In genomic region chr21:46108827-46109226, GRCh38 we compare ENCODE assay signal across 15 cellular contexts. TPM values are rescaled to one million over a fixed set of nuclear protein-coding genes. Genes with fewer than 3 reads are reported as not detected.
"Had no signal": no experiment of that assay in that cellular context is flagged by ENCODE, and none has a peak within 500 bp of the region (broad histone marks: within the 10 kb centered on the region; RNA-seq: fewer than 3 reads in every experiment).

No MANE protein-coding gene starts in this region.

- H3K4me3 ChIP-seq: cardiac muscle cell, psoas muscle, SK-N-MC had no signal

- ATAC-seq: activated naive CD8-positive, alpha-beta T cell treated with anti-CD3 and anti-CD28 coated beads, Interleukin-2, amount 50 U/mL, for 24 hours; psoas muscle; stimulated activated naive CD8-positive, alpha-beta T cell treated with anti-CD3 and anti-CD28 coated beads, Interleukin-15, amount 100 ng/mL, for 72 hours; WTC11 had no signal

- DNase-seq: activated CD4-positive, alpha-beta T cell treated with anti-CD3 and anti-CD28 coated beads, Interleukin-2, amount 10 ng/mL, durations not matched to agents 7 days and 5 days; activated naive CD8-positive, alpha-beta T cell treated with anti-CD3 and anti-CD28 coated beads, Interleukin-2, amount 50 U/mL, for 24 hours; cortex of kidney; effector CD8-positive, alpha-beta T cell; hippocampal formation; mesendoderm; stimulated activated CD4-positive, alpha-beta T cell treated with anti-CD3 and anti-CD28 coated beads, Interleukin-4, amount 100 ng/mL, for 24 hours had no signal

- H3K4me1 ChIP-seq: psoas muscle had no signal

- H3K36me3 ChIP-seq: neutrophil had no signal

- H3K27ac ChIP-seq: cardiac muscle cell, neutrophil, psoas muscle, SK-N-MC had no signal

- H3K27me3 ChIP-seq: cardiac muscle cell had no signal

- H3K9me3 ChIP-seq: neutrophil had no signal

RNA-seq across cellular contexts. Expression of gene FTCD, which starts 46.6 kb away (rescaled TPM):
- total RNA-seq: activated CD4-positive, alpha-beta T cell treated with anti-CD3 and anti-CD28 coated beads, Interleukin-2, amount 10 ng/mL, durations not matched to agents 7 days and 5 days; epithelial cell of proximal tubule; T-helper 1 cell treated with Interleukin-12 subunit alpha and Interleukin-12 subunit beta and Interleukin-4 antibody, amounts not matched to agents 30 ng/mL and 1 ng/mL, for 36 hours had no signal
